ENCODE assay signal across 13 cellular contexts in genomic region chr10:35428521-35428920, GRCh38.
"Had no signal": no experiment of that assay in that cellular context is flagged by ENCODE, and none has a peak within 500 bp of the region (broad histone marks: within the 10 kb centered on the region; RNA-seq: fewer than 3 reads in every experiment).

No MANE protein-coding gene starts in this region.

- H3K9me3 Mint-ChIP-seq: dendritic cell treated with granulocyte-macrophage colony-stimulating factor and Interleukin-4, amounts not matched to agents 40 ng/mL and 50 ng/mL, for 4 days; endodermal cell had no signal

- H3K27me3 Mint-ChIP-seq: dendritic cell treated with granulocyte-macrophage colony-stimulating factor and Interleukin-4, amounts not matched to agents 40 ng/mL and 50 ng/mL, for 4 days had no signal

- H3K9me3 ChIP-seq: adrenal gland, SJCRH30, upper lobe of left lung had no signal

- H3K27ac ChIP-seq: adrenal gland, SJCRH30, upper lobe of left lung had no signal

- DNase-seq: activated gamma-delta T cell; activated T-cell treated with anti-CD3 and anti-CD28 coated beads for 4 hours; adrenal gland; cerebellar nuclear complex; endodermal cell; hippocampal formation; kidney glomerular epithelial cell; SJCRH30; stimulated activated CD4-positive, alpha-beta T cell treated with anti-CD3 and anti-CD28 coated beads, Interleukin-4, amount 100 ng/mL, for 4 hours; SW 1271; T-helper 9 cell; upper lobe of left lung had no signal

- H3K4me3 ChIP-seq: adrenal gland, SJCRH30, upper lobe of left lung had no signal

- H3K36me3 ChIP-seq: adrenal gland, SJCRH30, upper lobe of left lung had no signal

- H3K4me3 Mint-ChIP-seq: dendritic cell treated with granulocyte-macrophage colony-stimulating factor and Interleukin-4, amounts not matched to agents 40 ng/mL and 50 ng/mL, for 4 days; endodermal cell had no signal

- H3K27ac Mint-ChIP-seq: dendritic cell treated with granulocyte-macrophage colony-stimulating factor and Interleukin-4, amounts not matched to agents 40 ng/mL and 50 ng/mL, for 4 days; endodermal cell had no signal

- H3K27me3 ChIP-seq: adrenal gland, SJCRH30, upper lobe of left lung had no signal
